2 cellular contexts compared by ENCODE assay signal in the genomic region with DNA sequence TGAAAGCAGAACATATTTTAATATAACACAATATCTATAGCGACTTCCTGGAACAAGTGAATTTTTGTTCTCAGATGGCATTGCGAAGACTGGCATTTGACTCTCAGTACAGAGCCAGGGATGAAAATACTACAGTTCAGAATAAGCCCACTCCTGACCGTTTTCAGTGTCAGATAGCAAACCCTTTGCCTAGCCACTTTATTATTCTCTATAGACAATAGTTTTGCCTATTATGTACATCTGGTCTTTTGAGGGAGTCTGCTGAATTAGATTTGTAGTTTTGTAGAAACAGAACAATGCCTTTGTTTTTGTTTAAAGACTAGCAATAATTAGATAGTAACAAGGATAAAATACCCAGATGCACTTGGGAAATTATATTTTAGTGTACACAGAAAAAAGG.
TF ChIP-seq lines count a peak whose summit lies in the region.

No MANE protein-coding gene starts in this region.

TF ChIP-seq in SK-N-SH, 30 proteins besides CTCF, POLR2A, EP300 and RAD21 (continued from another document):
- TF ChIP-seq SIN3A (IDR thresholded peaks at IDR 0.05; ENCODE audit: borderline replicate concordance, low read depth, low read length) (no peak), MXI1 (IDR thresholded peaks at IDR 0.05; ENCODE audit: low read depth, low read length) (no peak), RXRA (IDR thresholded peaks at IDR 0.05; ENCODE audit: borderline replicate concordance, low read depth) (no peak), ELF1 (IDR thresholded peaks at IDR 0.05) (no peak), POLR2AphosphoS5 (IDR thresholded peaks at IDR 0.05; ENCODE audit: low read depth, low read length) (no peak), TAF1 (IDR thresholded peaks at IDR 0.05; ENCODE audit: borderline replicate concordance, low read depth, low read length) (no peak), MEF2A (IDR thresholded peaks at IDR 0.05; ENCODE audit: borderline replicate concordance, low read depth) (no peak), CHD2 (IDR thresholded peaks at IDR 0.05; ENCODE audit: low read length, partially characterized antibody) (no peak), SMC3 (IDR thresholded peaks at IDR 0.05; ENCODE audit: low read depth, low read length) (no peak), FOXM1 (IDR thresholded peaks at IDR 0.05; ENCODE audit: low read depth) (no peak), FOSL2 (IDR thresholded peaks at IDR 0.05; ENCODE audit: borderline replicate concordance, low read depth) (no peak), GATA2 (CRISPR knock-in tag; IDR thresholded peaks at IDR 0.05) (no peak), REST (IDR thresholded peaks at IDR 0.05; ENCODE audit: low read depth, low read length) (no peak), TCF12 (IDR thresholded peaks at IDR 0.05) (no peak), RFX5 (IDR thresholded peaks at IDR 0.05; ENCODE audit: low read length) (no peak)
- TF ChIP-seq, protein P1, sequence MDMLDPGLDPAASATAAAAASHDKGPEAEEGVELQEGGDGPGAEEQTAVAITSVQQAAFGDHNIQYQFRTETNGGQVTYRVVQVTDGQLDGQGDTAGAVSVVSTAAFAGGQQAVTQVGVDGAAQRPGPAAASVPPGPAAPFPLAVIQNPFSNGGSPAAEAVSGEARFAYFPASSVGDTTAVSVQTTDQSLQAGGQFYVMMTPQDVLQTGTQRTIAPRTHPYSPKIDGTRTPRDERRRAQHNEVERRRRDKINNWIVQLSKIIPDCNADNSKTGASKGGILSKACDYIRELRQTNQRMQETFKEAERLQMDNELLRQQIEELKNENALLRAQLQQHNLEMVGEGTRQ (IDR thresholded peaks at IDR 0.05; ENCODE audit: borderline replicate concordance, low read depth, low read length): no peak
- TF ChIP-seq, protein P2, sequence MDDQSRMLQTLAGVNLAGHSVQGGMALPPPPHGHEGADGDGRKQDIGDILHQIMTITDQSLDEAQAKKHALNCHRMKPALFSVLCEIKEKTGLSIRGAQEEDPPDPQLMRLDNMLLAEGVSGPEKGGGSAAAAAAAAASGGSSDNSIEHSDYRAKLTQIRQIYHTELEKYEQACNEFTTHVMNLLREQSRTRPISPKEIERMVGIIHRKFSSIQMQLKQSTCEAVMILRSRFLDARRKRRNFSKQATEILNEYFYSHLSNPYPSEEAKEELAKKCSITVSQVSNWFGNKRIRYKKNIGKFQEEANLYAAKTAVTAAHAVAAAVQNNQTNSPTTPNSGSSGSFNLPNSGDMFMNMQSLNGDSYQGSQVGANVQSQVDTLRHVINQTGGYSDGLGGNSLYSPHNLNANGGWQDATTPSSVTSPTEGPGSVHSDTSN (IDR thresholded peaks at IDR 0.05): no peak
- TF ChIP-seq, protein P3, sequence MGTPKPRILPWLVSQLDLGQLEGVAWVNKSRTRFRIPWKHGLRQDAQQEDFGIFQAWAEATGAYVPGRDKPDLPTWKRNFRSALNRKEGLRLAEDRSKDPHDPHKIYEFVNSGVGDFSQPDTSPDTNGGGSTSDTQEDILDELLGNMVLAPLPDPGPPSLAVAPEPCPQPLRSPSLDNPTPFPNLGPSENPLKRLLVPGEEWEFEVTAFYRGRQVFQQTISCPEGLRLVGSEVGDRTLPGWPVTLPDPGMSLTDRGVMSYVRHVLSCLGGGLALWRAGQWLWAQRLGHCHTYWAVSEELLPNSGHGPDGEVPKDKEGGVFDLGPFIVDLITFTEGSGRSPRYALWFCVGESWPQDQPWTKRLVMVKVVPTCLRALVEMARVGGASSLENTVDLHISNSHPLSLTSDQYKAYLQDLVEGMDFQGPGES (IDR thresholded peaks at IDR 0.05; ENCODE audit: low read depth, low read length): no peak

TF ChIP-seq in SK-N-SH treated with all-trans-retinoic acid at 6 μM for 48 hours, 23 proteins besides CTCF, POLR2A, EP300 and RAD21 (continued from another document):
- TF ChIP-seq POU6F1 (CRISPR knock-in tag; IDR thresholded peaks at IDR 0.05; ENCODE audit: borderline replicate concordance, low read depth) (no peak), ESRRG (CRISPR knock-in tag; IDR thresholded peaks at IDR 0.05) (no peak), ISL1 (CRISPR knock-in tag; IDR thresholded peaks at IDR 0.05) (no peak), CREB5 (CRISPR knock-in tag; IDR thresholded peaks at IDR 0.05; ENCODE audit: low read depth) (no peak)
